8 cellular contexts compared by ENCODE assay signal in genomic region chr1:248858096-248858890, GRCh38. TPM values are rescaled to one million over a fixed set of nuclear protein-coding genes. Genes with fewer than 3 reads are reported as not detected.
DNase-seq lines count a peak whose midpoint lies in the region; ATAC-seq and TF ChIP-seq lines count a peak whose summit lies in the region.

No MANE protein-coding gene starts in this region.

- peak overlapping the region; percentile 61 for H3K18ac ChIP-seq in H9 (ENCODE audit: insufficient read length, low read depth, low read length)

- WGBS in H9 (ENCODE audit: extremely low coverage, insufficient read length, low lambda C conversion rate) = no CpG with 5 or more reads among the region's 45 CpGs

- H3K9me3 ChIP-seq in H9 (ENCODE audit: control insufficient read depth, low read depth, low read length) (no peaks in the 10 kb centered on the region), KOPT-K1 (ENCODE audit: insufficient read depth, low read length, poor library complexity, severe bottlenecking) (no peaks in the 10 kb centered on the region)

- peak overlapping the region; percentile 13 for H3K14ac ChIP-seq in H9 (ENCODE audit: insufficient read depth, low read length)

- no peak overlapping the region for H3K4ac ChIP-seq in H9 (ENCODE audit: low read depth, low read length)

- H3K27ac ChIP-seq in H9 (ENCODE audit: insufficient read length, low read depth, low read length) (no peak overlapping the region), KOPT-K1 (ENCODE audit: low read depth, low read length, poor library complexity, severe bottlenecking) (peak overlapping the region; percentile 81)

- H3K4me2 ChIP-seq in H9 (ENCODE audit: insufficient read depth, insufficient read length, low read length) = peak overlapping the region; percentile 55

- no peak overlapping the region for H2AK5ac ChIP-seq in H9 (ENCODE audit: insufficient read length, low read length)

- no peaks in the 10 kb centered on the region for H3K79me2 ChIP-seq in H9 (ENCODE audit: insufficient read depth, low read length)

- H3K23me2 ChIP-seq in H9 (ENCODE audit: insufficient read length, low read depth, low read length, poor library complexity, severe bottlenecking) = peaks cover 22% of the 10 kb centered on the region

- H3K9ac ChIP-seq in H9 (ENCODE audit: extremely low read depth, insufficient read length, low read length) = peak overlapping the region; percentile 53

- peak overlapping the region; percentile 94 for H3K4me3 Mint-ChIP-seq in activated T-cell treated with anti-CD3 and anti-CD28 coated beads, Interleukin-2, amount 50 U/mL, for 24 hours
- H3K4me3 Mint-ChIP-seq in H9 = peak overlapping the region; percentile 87 to 92

- no peak overlapping the region for H2BK120ac ChIP-seq in H9 (ENCODE audit: low read depth, low read length, poor library complexity, severe bottlenecking)

- intact Hi-C loops in left colon (cut with DNase I, micrococcal nuclease) = no loop called here

- H2BK15ac ChIP-seq in H9 (ENCODE audit: low read depth, low read length) = no peak overlapping the region

- peaks cover 30% of the 10 kb centered on the region for H3K4me1 Mint-ChIP-seq in activated T-cell treated with anti-CD3 and anti-CD28 coated beads, Interleukin-2, amount 50 U/mL, for 24 hours (ENCODE audit: low read depth)
- peaks cover 17 to 20% of the 10 kb centered on the region in 2 experiments for H3K4me1 Mint-ChIP-seq in H9

- no peak overlapping the region for H2BK12ac ChIP-seq in H9 (ENCODE audit: insufficient read length, low read depth, low read length)

- H2AFZ ChIP-seq in H9 (ENCODE audit: low read length) = no peak overlapping the region

- H3K36me3 ChIP-seq in KOPT-K1 (ENCODE audit: insufficient read depth, low read length) = peaks cover 28% of the 10 kb centered on the region

- H4K5ac ChIP-seq in H9 (ENCODE audit: insufficient read length, low read depth, low read length) = no peak overlapping the region

- H3K23ac ChIP-seq in H9 (ENCODE audit: insufficient read length, low read depth, low read length) = no peak overlapping the region

- no peaks in the 10 kb centered on the region for H3K9me3 Mint-ChIP-seq in activated T-cell treated with anti-CD3 and anti-CD28 coated beads, Interleukin-2, amount 50 U/mL, for 24 hours
- peaks cover 0 to 2% of the 10 kb centered on the region in 2 experiments; a peak in 2 of 5 replicates for H3K9me3 Mint-ChIP-seq in H9

- no peak overlapping the region for H2BK20ac ChIP-seq in H9 (ENCODE audit: low read depth, low read length, poor library complexity, severe bottlenecking)

- H3K27me3 ChIP-seq in H9 (ENCODE audit: insufficient read depth, low read length) = no peaks in the 10 kb centered on the region; the same call in 1 of the 2 replicates

- peak; percentile 70 for ATAC-seq in left colon

- H3T11ph ChIP-seq in H9 (ENCODE audit: low read length) = no peak overlapping the region

- DNase-seq in activated T-cell treated with anti-CD3 and anti-CD28 coated beads, Interleukin-2, amount 50 U/mL, for 24 hours = peak; percentile 75
- no peak for DNase-seq in activated T-cell treated with anti-CD3 and anti-CD28 coated beads, Interleukin-2, amount 50 U/mL, for 1 hour
- DNase-seq in H9 = peak; percentile 81
- DNase-seq in SKM-1 (lab: John Stamatoyannopoulos, UW; ENCODE audit: unreplicated experiment) = peak; percentile 89
- peak; percentile 48 for DNase-seq in cerebellum (ENCODE audit: low spot score)
- peak; percentile 76 to 80 for DNase-seq in left colon
- DNase-seq in stimulated activated CD4-positive, alpha-beta T cell treated with anti-CD3 and anti-CD28 coated beads, Interleukin-4, amount 100 ng/mL, for 4 hours = peak; percentile 21 to 26

- peak overlapping the region; percentile 97 for H3K27ac Mint-ChIP-seq in activated T-cell treated with anti-CD3 and anti-CD28 coated beads, Interleukin-2, amount 50 U/mL, for 24 hours
- H3K27ac Mint-ChIP-seq in H9 = peak overlapping the region; percentile 95 to 98 (median 98)

- H3K79me1 ChIP-seq in H9 (ENCODE audit: insufficient read depth, low read depth, low read length, poor library complexity, severe bottlenecking) = no peaks in the 10 kb centered on the region

- peak; percentile 63 for TF ChIP-seq CTCF in H9 (conservative IDR thresholded peaks at IDR 0.05)

- H2BK5ac ChIP-seq in H9 (ENCODE audit: insufficient read length, low read length) = no peak overlapping the region

- no peaks in the 10 kb centered on the region for H3K4me1 ChIP-seq in H9 (ENCODE audit: insufficient read depth, low read length)

- H3K36me3 Mint-ChIP-seq in activated T-cell treated with anti-CD3 and anti-CD28 coated beads, Interleukin-2, amount 50 U/mL, for 24 hours (ENCODE audit: low read depth) = peaks cover 5% of the 10 kb centered on the region
- H3K36me3 Mint-ChIP-seq in H9 (ENCODE audit: insufficient read depth in 1 of 3, low read depth in 3 of 3) = peaks cover 0 to 30% (median 26%) of the 10 kb centered on the region in 3 experiments; a peak in 5 of 7 replicates

- no peak overlapping the region for H4K8ac ChIP-seq in H9 (replicated peaks; ENCODE audit: insufficient read length, low read depth, low read length)

- no peak overlapping the region for H4K91ac ChIP-seq in H9 (ENCODE audit: insufficient read length, low read depth, low read length)

- no peak overlapping the region for H3K56ac ChIP-seq in H9 (ENCODE audit: insufficient read length, low read depth, low read length)

- no peaks in the 10 kb centered on the region for H3K27me3 Mint-ChIP-seq in activated T-cell treated with anti-CD3 and anti-CD28 coated beads, Interleukin-2, amount 50 U/mL, for 24 hours
- H3K27me3 Mint-ChIP-seq in H9 (ENCODE audit: low read depth) = peaks cover 32% of the 10 kb centered on the region

- H4K20me1 ChIP-seq in H9 (ENCODE audit: control insufficient read depth, insufficient read depth, insufficient read length) = no peaks in the 10 kb centered on the region

RNA-seq across cellular contexts. Expression of gene ZNF692, which starts 0.6 kb away (rescaled TPM):
- total RNA-seq in H9 (2021) = 40.0 and 40.1 TPM in 2 replicates
- 30.9 TPM for total RNA-seq in cerebellum
- 10 to 100 TPM; 26.9 to 31.4 TPM for total RNA-seq in left colon

RNA-seq across cellular contexts. Expression of gene ZNF672, which starts 20.3 kb away (rescaled TPM):
- total RNA-seq in H9 (2021) = 28.5 and 29.4 TPM in 2 replicates
- 16.1 TPM for total RNA-seq in cerebellum
- 10 to 100 TPM; 32.9 to 36.2 TPM for total RNA-seq in left colon

RNA-seq across cellular contexts. Expression of gene SH3BP5L, which starts 32.6 kb away (rescaled TPM):
- total RNA-seq in H9 (2021) (27.6 and 28.8 TPM in 2 replicates), cerebellum (20.9 TPM), left colon (10 to 100 TPM; 22.2 to 25.9 TPM)

RNA-seq across cellular contexts. Expression of gene PGBD2, which starts 47.7 kb away (rescaled TPM):
- total RNA-seq in H9 (2021) = 10.4 and 10.6 TPM in 2 replicates
- 10.0 TPM for total RNA-seq in cerebellum
- total RNA-seq in left colon = 1 to 10 TPM; 7.5 to 9.2 TPM
